Comparison of ENCODE assay signal across 8 cellular contexts in genomic region chr20:34955232-34956040, GRCh38. TPM values are rescaled to one million over a fixed set of nuclear protein-coding genes. Genes with fewer than 3 reads are reported as not detected.
A peak's percentile ranks its signal among the peaks of the same experiment; 100 is the strongest.
DNase-seq lines count a peak whose midpoint lies in the region; ATAC-seq and TF ChIP-seq lines count a peak whose summit lies in the region.

TSS of gene GSS (minus strand) at chr20:34955806. CDS start at chr20:34951852, 3,954 bp downstream.
TSS of gene MYH7B (plus strand) at chr20:34955868. CDS start at chr20:34978006, 22,138 bp downstream.

- CTCF ChIA-PET in activated CD4-positive, alpha-beta T cell treated with anti-CD3 and anti-CD28 coated beads, Interleukin-2, amount 10 ng/mL, durations not matched to agents 7 days and 5 days (lab: Charles Lee): interaction anchor here (0.8 to 2.1 kb wide), 10 partner anchors 14 to 103 kb away, joined by 3 to 19 read pairs (median 4); partner anchors contain the start of genes ACSS2 and GGT7

- peak within 1 kb of the TSS; percentile 96 for H3K4me3 Mint-ChIP-seq in activated CD4-positive, alpha-beta T cell treated with anti-CD3 and anti-CD28 coated beads, Interleukin-2, amount 10 ng/mL, durations not matched to agents 7 days and 5 days

- DNase-seq in NCI-H526 (lab: John Stamatoyannopoulos, UW) (peak; percentile 95 to 99), cortex of kidney (lab: John Stamatoyannopoulos, UW) (peak; percentile 57), left kidney (ENCODE audit: low read depth, low spot score) (peak; percentile 98)
- DNase-seq in activated CD4-positive, alpha-beta T cell treated with anti-CD3 and anti-CD28 coated beads, Interleukin-2, amount 10 ng/mL, durations not matched to agents 7 days and 5 days: peak; percentile 96
- DNase-seq in stimulated activated CD4-positive, alpha-beta T cell treated with anti-CD3 and anti-CD28 coated beads, Interleukin-1b, Interleukin-23, amount 100 ng/mL, for 48 hours: peak; percentile 97

- POLR2A ChIA-PET in activated CD4-positive, alpha-beta T cell treated with anti-CD3 and anti-CD28 coated beads, Interleukin-2, amount 10 ng/mL, durations not matched to agents 7 days and 5 days (lab: Charles Lee): interaction anchor here (0.6 kb wide), 1 partner anchor 38 kb away, joined by 5 read pairs; no protein-coding TSS in a partner anchor

- peak; percentile 71 for TF ChIP-seq CTCF in C4-2B (conservative IDR thresholded peaks at IDR 0.05)

- peak within 1 kb of the TSS; percentile 94 for H3K27ac Mint-ChIP-seq in activated CD4-positive, alpha-beta T cell treated with anti-CD3 and anti-CD28 coated beads, Interleukin-2, amount 10 ng/mL, durations not matched to agents 7 days and 5 days

- H3K27me3 Mint-ChIP-seq in activated CD4-positive, alpha-beta T cell treated with anti-CD3 and anti-CD28 coated beads, Interleukin-2, amount 10 ng/mL, durations not matched to agents 7 days and 5 days: no peaks in the 10 kb centered on the region

- ATAC-seq in GM19324 (IDR thresholded peaks at IDR 0.05; ENCODE audit: low FRiP score, unreplicated experiment) (peak; percentile 86), HG03469 (IDR thresholded peaks at IDR 0.05; ENCODE audit: unreplicated experiment) (peak; percentile 73)

- H3K9me3 Mint-ChIP-seq in activated CD4-positive, alpha-beta T cell treated with anti-CD3 and anti-CD28 coated beads, Interleukin-2, amount 10 ng/mL, durations not matched to agents 7 days and 5 days: no peaks in the 10 kb centered on the region

- peaks cover 31% of the 10 kb centered on the region for H3K4me1 Mint-ChIP-seq in activated CD4-positive, alpha-beta T cell treated with anti-CD3 and anti-CD28 coated beads, Interleukin-2, amount 10 ng/mL, durations not matched to agents 7 days and 5 days

- peaks cover 3% of the 10 kb centered on the region for H3K36me3 Mint-ChIP-seq in activated CD4-positive, alpha-beta T cell treated with anti-CD3 and anti-CD28 coated beads, Interleukin-2, amount 10 ng/mL, durations not matched to agents 7 days and 5 days (ENCODE audit: low read depth)

- peak within 1 kb of the TSS; percentile 91 for H3K27ac ChIP-seq in C4-2B

RNA-seq across cellular contexts. Expression of gene GSS, which starts in this region (rescaled TPM):
- 10 to 100 TPM; 48.7 to 49.1 TPM for total RNA-seq in activated CD4-positive, alpha-beta T cell treated with anti-CD3 and anti-CD28 coated beads, Interleukin-2, amount 10 ng/mL, durations not matched to agents 7 days and 5 days

RNA-seq across cellular contexts. Expression of gene MYH7B, which starts in this region (rescaled TPM):
- total RNA-seq in activated CD4-positive, alpha-beta T cell treated with anti-CD3 and anti-CD28 coated beads, Interleukin-2, amount 10 ng/mL, durations not matched to agents 7 days and 5 days: under 1 TPM; 0.04 to 0.27 TPM

Comparison
In these comparisons a context has a peak if more than half of its experiments do, and no peak if none do; other contexts are left out.
1. Peak in every context shown above with its lines: DNase-seq, ATAC-seq and H3K27ac ChIP-seq.